10 cellular contexts compared by ENCODE assay signal in genomic region chr6:143549630-143550268, GRCh38. TPM values are rescaled to one million over a fixed set of nuclear protein-coding genes. Genes with fewer than 3 reads are reported as not detected.
DNase-seq lines count a peak whose midpoint lies in the region; ATAC-seq and TF ChIP-seq lines count a peak whose summit lies in the region.
"Had no signal": no experiment of that assay in that cellular context is flagged by ENCODE, and none has a peak within 500 bp of the region (broad histone marks: within the 10 kb centered on the region; RNA-seq: fewer than 3 reads in every experiment).

No MANE protein-coding gene starts in this region.

- no TSS peak for BruUV-seq in MCF 10A (replicated peaks; lab: Mats Ljungman, UMichigan)

- peaks cover 6% of the 10 kb centered on the region for H3K4me1 Mint-ChIP-seq in MCF 10A (ENCODE audit: insufficient read depth, unreplicated experiment)

- ATAC-seq in HG03342 (IDR thresholded peaks at IDR 0.05; ENCODE audit: unreplicated experiment), result peak; percentile 80

- no peak overlapping the region for H3K27ac ChIP-seq in breast epithelium
- H3K27ac ChIP-seq: stomach had no signal

- no peaks in the 10 kb centered on the region for H3K4me1 ChIP-seq in breast epithelium

- POLR2A ChIA-PET in MCF 10A (lab: Yijun Ruan, JAX), result interaction anchor here (0.5 to 1.3 kb wide), 2 partner anchors 13 to 213 kb away, joined by 3 read pairs; no protein-coding TSS in a partner anchor

- DNase-seq in MCF 10A (ENCODE audit: unreplicated experiment), result peak; percentile 49
- DNase-seq in breast epithelium (ENCODE audit: low spot score in 2 of 2), result no peak
- peak; percentile 39 to 57 for DNase-seq in activated T-cell treated with anti-CD3 and anti-CD28 coated beads, Interleukin-2, amount 50 U/mL, for 48 hours
- peak; percentile 56 for DNase-seq in stimulated activated naive CD4-positive, alpha-beta T cell treated with Interleukin-2 at 50 U/mL for 16 hours (lab: John Stamatoyannopoulos, UW)
- DNase-seq in head of caudate nucleus, result no peak
- DNase-seq in DMS153 (lab: John Stamatoyannopoulos, UW), result no peak
- no peak for DNase-seq in NCI-H774 (lab: John Stamatoyannopoulos, UW)
- DNase-seq: caudate nucleus, stomach had no signal

- H3K27me3 Mint-ChIP-seq in MCF 10A (ENCODE audit: insufficient read depth, unreplicated experiment), result no peaks in the 10 kb centered on the region

- no peak overlapping the region for H3K27ac Mint-ChIP-seq in MCF 10A (ENCODE audit: low read depth, unreplicated experiment)

- H3K36me3 ChIP-seq in breast epithelium, result no peaks in the 10 kb centered on the region
- H3K36me3 ChIP-seq: stomach had no signal

- H3K9me3 Mint-ChIP-seq in MCF 10A (ENCODE audit: unreplicated experiment), result no peaks in the 10 kb centered on the region

- no peak overlapping the region for H3K4me3 Mint-ChIP-seq in MCF 10A (ENCODE audit: unreplicated experiment)

- TF ChIP-seq CTCF in MCF 10A (IDR thresholded peaks at IDR 0.05; ENCODE audit: unreplicated experiment) (no peak), breast epithelium (IDR thresholded peaks at IDR 0.05) (no peak)

- intact Hi-C loops in MCF 10A (cut with micrococcal nuclease) (no loop called here), breast epithelium (cut with DNase I; ENCODE audit: low total_unique reads) (no loop called here), head of caudate nucleus (cut with DNase I) (no loop called here)

- H3K36me3 Mint-ChIP-seq in MCF 10A (ENCODE audit: insufficient read depth, unreplicated experiment), result no peaks in the 10 kb centered on the region

- no peak overlapping the region for H3K4me3 ChIP-seq in breast epithelium
- H3K4me3 ChIP-seq: stomach had no signal

- CTCF ChIA-PET in MCF 10A (lab: Yijun Ruan, JAX), result interaction anchor here (0.7 kb wide), 2 partner anchors 8 to 158 kb away, joined by 3 read pairs; no protein-coding TSS in a partner anchor

- no peaks in the 10 kb centered on the region for H3K27me3 ChIP-seq in breast epithelium
- H3K27me3 ChIP-seq: stomach had no signal

- no peaks in the 10 kb centered on the region for H3K9me3 ChIP-seq in breast epithelium
- H3K9me3 ChIP-seq: stomach had no signal

- TF ChIP-seq POLR2A in breast epithelium (IDR thresholded peaks at IDR 0.05), result no peak

RNA-seq across cellular contexts. Expression of gene FUCA2, which starts 38.2 kb away (rescaled TPM):
- 54.8 and 62.2 TPM in 2 replicates for total RNA-seq in MCF 10A (2022)
- total RNA-seq in breast epithelium, result 10 to 100 TPM; 21.3 to 48.2 (median 25.6) TPM

Comparison
In these comparisons a context has a peak if more than half of its experiments do, and no peak if none do; other contexts are left out.
1. DNase-seq: peak in MCF 10A (single experiment), activated T-cell treated with anti-CD3 and anti-CD28 coated beads, Interleukin-2, amount 50 U/mL, for 48 hours (2 of 2) and stimulated activated naive CD4-positive, alpha-beta T cell treated with Interleukin-2 at 50 U/mL for 16 hours (single experiment); none in breast epithelium (0 of 2), head of caudate nucleus (0 of 42), DMS153 (single experiment) and NCI-H774 (single experiment).